ENCODE assay signal across 29 cellular contexts in the genomic region with DNA sequence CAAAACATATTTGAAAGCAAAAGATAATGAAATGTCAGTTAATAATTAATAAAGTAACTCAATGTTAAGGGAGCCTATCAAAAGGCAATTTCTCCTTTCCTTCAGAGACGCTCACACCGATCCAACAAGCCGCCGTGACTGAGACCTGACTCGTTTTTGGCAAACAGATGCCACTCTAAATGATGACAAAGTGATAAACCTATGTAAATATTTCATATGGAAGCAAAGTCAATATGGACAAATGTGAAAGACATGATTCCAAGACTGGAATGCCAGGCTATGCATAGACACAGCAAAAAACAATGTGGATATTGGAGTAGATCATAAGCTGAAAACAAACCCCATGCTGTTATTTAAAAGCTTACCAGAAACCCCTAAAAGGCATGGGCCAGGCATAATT.
"Had no signal": no experiment of that assay in that cellular context is flagged by ENCODE, and none has a peak within 500 bp of the region (broad histone marks: within the 10 kb centered on the region; RNA-seq: fewer than 3 reads in every experiment).

No MANE protein-coding gene starts in this region.

- DNase-seq: Kasumi-1, KG1, MM.1S, MV-4-11, NCI-H1092, NCI-H1105, NCI-H1436, NCI-H146, NCI-H1694, NCI-H187, NCI-H1930, NCI-H2029 treated with DMSO at 0.1 percent for 48 hours, NCI-H2081 treated with DMSO at 0.1 percent for 48 hours, NCI-H2107, NCI-H2171, NCI-H226, NCI-H446 treated with DMSO at 0.1 percent for 48 hours, NCI-H510A treated with DMSO at 0.1 percent for 48 hours, NCI-H524 treated with DMSO at 0.1 percent for 48 hours, NCI-H526 treated with DMSO at 0.1 percent for 48 hours, NCI-H774, Peyer's patch, Right ventricle myocardium superior, RPMI8226, SHP77 treated with DMSO at 0.1 percent for 48 hours, SK-N-SH, SW 1271, T-helper 1 cell had no signal

- H3K27ac ChIP-seq: Peyer's patch, SJSA1 had no signal
